17 cellular contexts compared by ENCODE assay signal in the genomic region with DNA sequence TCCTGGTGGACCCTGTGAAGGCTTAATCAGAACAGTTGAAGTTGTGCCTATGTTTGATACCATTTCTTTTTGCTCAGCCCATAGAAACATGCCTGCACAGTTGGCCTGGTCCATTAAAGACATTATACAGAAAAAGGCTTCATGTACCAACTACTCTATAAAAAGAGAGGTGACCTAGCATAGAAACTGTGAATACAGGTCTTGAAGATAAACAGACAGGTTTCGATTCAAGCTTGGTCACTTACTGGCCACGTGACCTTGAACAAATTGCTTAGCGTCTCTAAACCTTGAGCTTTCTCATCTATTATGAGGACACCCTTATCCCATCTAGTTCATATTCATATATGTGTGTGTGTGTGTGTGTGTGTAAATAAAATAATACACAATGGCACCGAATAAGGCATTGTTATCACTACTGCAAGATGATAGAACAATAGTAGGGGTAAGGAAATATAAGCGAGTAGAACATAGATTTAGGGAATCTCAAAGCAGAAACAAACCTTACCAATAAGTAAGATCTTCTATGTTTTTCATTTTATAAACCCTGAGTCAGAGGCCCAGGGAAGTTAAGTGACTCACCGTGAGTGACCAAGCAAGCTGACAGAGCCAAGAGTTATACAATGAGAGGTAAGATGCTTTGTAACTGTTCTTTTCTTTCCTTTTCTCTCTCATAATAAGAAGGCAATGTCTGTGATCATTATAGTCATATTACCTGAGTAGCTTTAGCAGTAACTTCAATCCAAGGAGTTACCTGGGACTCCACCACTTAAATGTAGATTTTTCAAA.
A peak's percentile ranks its signal among the peaks of the same experiment; 100 is the strongest.
DNase-seq lines count a peak whose midpoint lies in the region; ATAC-seq and TF ChIP-seq lines count a peak whose summit lies in the region.
"Had no signal": no experiment of that assay in that cellular context is flagged by ENCODE, and none has a peak within 500 bp of the region (broad histone marks: within the 10 kb centered on the region; RNA-seq: fewer than 3 reads in every experiment).

No MANE protein-coding gene starts in this region.

- H2AFZ ChIP-seq in SK-N-SH (ENCODE audit: low read depth), result no peak overlapping the region

- no peak for TF ChIP-seq RAD21 in SK-N-SH (IDR thresholded peaks at IDR 0.05; ENCODE audit: low read length)

- 46% methylated on average over 6 of the region's 6 CpGs for WGBS in SK-N-SH (ENCODE audit: low lambda C conversion rate)

- ATAC-seq in SK-N-SH treated with all-trans-retinoic acid at 6 μM for 48 hours, result no peak
- ATAC-seq in HG03045 (IDR thresholded peaks at IDR 0.05; ENCODE audit: unreplicated experiment), result no peak
- ATAC-seq: A549, left lung had no signal

- no peaks in the 10 kb centered on the region for H3K4me1 ChIP-seq in SK-N-SH (ENCODE audit: control insufficient read depth in 1 of 2, insufficient read depth in 2 of 2, low read depth in 1 of 2, low read length in 1 of 2)
- no peaks in the 10 kb centered on the region for H3K4me1 ChIP-seq in BE2C
- H3K4me1 ChIP-seq: A549, Caco-2, left lung had no signal

- H3F3A ChIP-seq in SK-N-SH (replicated peaks; ENCODE audit: insufficient read depth), result no peaks in the 10 kb centered on the region

- H3K9me3 ChIP-seq in SK-N-SH (no peaks in the 10 kb centered on the region), BE2C (no peaks in the 10 kb centered on the region)
- H3K9me3 ChIP-seq: A549, Caco-2, left lung had no signal

- H3K79me2 ChIP-seq in SK-N-SH (ENCODE audit: insufficient read depth), result no peaks in the 10 kb centered on the region

- no peaks in the 10 kb centered on the region for H3K36me3 ChIP-seq in SK-N-SH (replicated peaks in 1 of 2; ENCODE audit: control insufficient read depth in 1 of 2, insufficient read depth in 2 of 2, low read length in 1 of 2)
- H3K36me3 ChIP-seq in BE2C, result no peaks in the 10 kb centered on the region
- H3K36me3 ChIP-seq: left lung had no signal

- no peaks in the 10 kb centered on the region for H3K9me2 ChIP-seq in SK-N-SH

- H3K27ac ChIP-seq in SK-N-SH (ENCODE audit: low read depth in 2 of 2, low read length in 1 of 2), result no peak overlapping the region
- H3K27ac ChIP-seq: A549, left lung, VCaP had no signal

- DNase-seq in SK-N-SH (no peak), astrocyte of the cerebellum (ENCODE audit: low read depth) (peak; percentile 49), glomerular visceral epithelial cell (ENCODE audit: extremely low spot score) (peak; percentile 45), NCI-H1417 treated with DMSO at 0.1 percent for 48 hours (lab: John Stamatoyannopoulos, UW) (no peak), BE2C (no peak)
- no peak for DNase-seq in activated CD8-positive, alpha-beta memory T cell treated with anti-CD3 and anti-CD28 coated beads, Interleukin-2, amount 50 U/mL, for 4 hours
- DNase-seq: activated gamma-delta T cell treated with Interleukin-2 at 50 U/mL for 16 hours; Caco-2; left lung; naive B cell; NCI-H146; stimulated activated CD4-positive, alpha-beta T cell treated with anti-CD3 and anti-CD28 coated beads, Interleukin-1b, Interleukin-23, amount 100 ng/mL, for 48 hours; stimulated activated CD8-positive, alpha-beta memory T cell treated with anti-CD3 and anti-CD28 coated beads, Interleukin-4, amount 100 ng/mL, for 48 hours had no signal

- no peak overlapping the region for H3K4me2 ChIP-seq in SK-N-SH
- H3K4me2 ChIP-seq: A549 had no signal

- H3K9ac ChIP-seq in SK-N-SH, result no peak overlapping the region

- TF ChIP-seq CTCF in SK-N-SH (IDR thresholded peaks at IDR 0.05) (no peak), astrocyte of the cerebellum (IDR thresholded peaks at IDR 0.05; ENCODE audit: low read depth, low read length, missing control alignments) (no peak), BE2C (IDR thresholded peaks at IDR 0.05; ENCODE audit: low read depth, low read length) (no peak)

- POLR2A ChIA-PET in SK-N-SH (lab: Yijun Ruan, JAX), result no interaction called here

- in situ Hi-C loops in astrocyte of the cerebellum (cut with HindIII; ENCODE audit: low sequenced_read_pairs), result no loop called here

- CTCF ChIA-PET in SK-N-SH (lab: Yijun Ruan, JAX), result interaction anchor here (1.2 kb wide), 1 partner anchor 502 kb away, joined by 3 read pairs; no protein-coding TSS in a partner anchor

- no peaks in the 10 kb centered on the region for H3K27me3 ChIP-seq in SK-N-SH (ENCODE audit: insufficient read depth)
- H3K27me3 ChIP-seq in BE2C, result no peaks in the 10 kb centered on the region
- H3K27me3 ChIP-seq: left lung had no signal

- no peak for TF ChIP-seq EP300 in SK-N-SH (IDR thresholded peaks at IDR 0.05; ENCODE audit: borderline replicate concordance in 1 of 2, low read depth in 1 of 2, low read length in 1 of 2)

- no peaks in the 10 kb centered on the region for H4K20me1 ChIP-seq in SK-N-SH (ENCODE audit: insufficient read depth)

- H3K4me3 ChIP-seq in SK-N-SH (ENCODE audit: low read depth in 2 of 2, low read length in 1 of 2), result no peak overlapping the region
- H3K4me3 ChIP-seq in astrocyte of the cerebellum (ENCODE audit: low read depth, low read length), result no peak overlapping the region
- no peak overlapping the region for H3K4me3 ChIP-seq in BE2C (ENCODE audit: low read depth, low read length)
- H3K4me3 ChIP-seq: A549, left lung had no signal

TF ChIP-seq in SK-N-SH, 30 proteins besides CTCF, POLR2A, EP300 and RAD21:
- TF ChIP-seq TAF1 (IDR thresholded peaks at IDR 0.05; ENCODE audit: borderline replicate concordance, low read depth, low read length) (no peak), FOSL2 (IDR thresholded peaks at IDR 0.05; ENCODE audit: borderline replicate concordance, low read depth) (peak; percentile 17; the same call in 1 of the 2 replicates)

TF ChIP-seq in SK-N-SH treated with all-trans-retinoic acid at 6 μM for 48 hours, 23 proteins besides CTCF, POLR2A, EP300 and RAD21 (continues in another document):
- TF ChIP-seq OSR1 (CRISPR knock-in tag; IDR thresholded peaks at IDR 0.05), result no peak
- TF ChIP-seq, protein P1, sequence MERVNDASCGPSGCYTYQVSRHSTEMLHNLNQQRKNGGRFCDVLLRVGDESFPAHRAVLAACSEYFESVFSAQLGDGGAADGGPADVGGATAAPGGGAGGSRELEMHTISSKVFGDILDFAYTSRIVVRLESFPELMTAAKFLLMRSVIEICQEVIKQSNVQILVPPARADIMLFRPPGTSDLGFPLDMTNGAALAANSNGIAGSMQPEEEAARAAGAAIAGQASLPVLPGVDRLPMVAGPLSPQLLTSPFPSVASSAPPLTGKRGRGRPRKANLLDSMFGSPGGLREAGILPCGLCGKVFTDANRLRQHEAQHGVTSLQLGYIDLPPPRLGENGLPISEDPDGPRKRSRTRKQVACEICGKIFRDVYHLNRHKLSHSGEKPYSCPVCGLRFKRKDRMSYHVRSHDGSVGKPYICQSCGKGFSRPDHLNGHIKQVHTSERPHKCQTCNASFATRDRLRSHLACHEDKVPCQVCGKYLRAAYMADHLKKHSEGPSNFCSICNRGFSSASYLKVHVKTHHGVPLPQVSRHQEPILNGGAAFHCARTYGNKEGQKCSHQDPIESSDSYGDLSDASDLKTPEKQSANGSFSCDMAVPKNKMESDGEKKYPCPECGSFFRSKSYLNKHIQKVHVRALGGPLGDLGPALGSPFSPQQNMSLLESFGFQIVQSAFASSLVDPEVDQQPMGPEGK (CRISPR knock-in tag; IDR thresholded peaks at IDR 0.05; ENCODE audit: borderline replicate concordance), result no peak
- TF ChIP-seq, protein P2, sequence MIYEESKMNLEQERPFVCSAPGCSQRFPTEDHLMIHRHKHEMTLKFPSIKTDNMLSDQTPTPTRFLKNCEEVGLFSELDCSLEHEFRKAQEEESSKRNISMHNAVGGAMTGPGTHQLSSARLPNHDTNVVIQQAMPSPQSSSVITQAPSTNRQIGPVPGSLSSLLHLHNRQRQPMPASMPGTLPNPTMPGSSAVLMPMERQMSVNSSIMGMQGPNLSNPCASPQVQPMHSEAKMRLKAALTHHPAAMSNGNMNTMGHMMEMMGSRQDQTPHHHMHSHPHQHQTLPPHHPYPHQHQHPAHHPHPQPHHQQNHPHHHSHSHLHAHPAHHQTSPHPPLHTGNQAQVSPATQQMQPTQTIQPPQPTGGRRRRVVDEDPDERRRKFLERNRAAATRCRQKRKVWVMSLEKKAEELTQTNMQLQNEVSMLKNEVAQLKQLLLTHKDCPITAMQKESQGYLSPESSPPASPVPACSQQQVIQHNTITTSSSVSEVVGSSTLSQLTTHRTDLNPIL (CRISPR knock-in tag; IDR thresholded peaks at IDR 0.05; ENCODE audit: low read depth), result no peak
- TF ChIP-seq ZNF8 (CRISPR knock-in tag; IDR thresholded peaks at IDR 0.05), result no peak
- no peak for TF ChIP-seq RARB (CRISPR knock-in tag; IDR thresholded peaks at IDR 0.05)
- TF ChIP-seq PPARA (CRISPR knock-in tag; IDR thresholded peaks at IDR 0.05; ENCODE audit: borderline replicate concordance), result no peak
- no peak for TF ChIP-seq GLIS3 (CRISPR knock-in tag; IDR thresholded peaks at IDR 0.05)
- TF ChIP-seq ZNF70 (CRISPR knock-in tag; IDR thresholded peaks at IDR 0.05), result no peak
- TF ChIP-seq BACH2 (CRISPR knock-in tag; IDR thresholded peaks at IDR 0.05; ENCODE audit: borderline replicate concordance), result no peak
- no peak for TF ChIP-seq ZFP3 (CRISPR knock-in tag; IDR thresholded peaks at IDR 0.05)
- TF ChIP-seq ZNF565 (CRISPR knock-in tag; conservative IDR thresholded peaks at IDR 0.05; ENCODE audit: low read depth), result no peak
- TF ChIP-seq SNAI2 (CRISPR knock-in tag; IDR thresholded peaks at IDR 0.05), result no peak
- TF ChIP-seq CSDC2 (CRISPR knock-in tag; IDR thresholded peaks at IDR 0.05), result no peak
- no peak for TF ChIP-seq ESRRG (CRISPR knock-in tag; IDR thresholded peaks at IDR 0.05)
- TF ChIP-seq, protein P3, sequence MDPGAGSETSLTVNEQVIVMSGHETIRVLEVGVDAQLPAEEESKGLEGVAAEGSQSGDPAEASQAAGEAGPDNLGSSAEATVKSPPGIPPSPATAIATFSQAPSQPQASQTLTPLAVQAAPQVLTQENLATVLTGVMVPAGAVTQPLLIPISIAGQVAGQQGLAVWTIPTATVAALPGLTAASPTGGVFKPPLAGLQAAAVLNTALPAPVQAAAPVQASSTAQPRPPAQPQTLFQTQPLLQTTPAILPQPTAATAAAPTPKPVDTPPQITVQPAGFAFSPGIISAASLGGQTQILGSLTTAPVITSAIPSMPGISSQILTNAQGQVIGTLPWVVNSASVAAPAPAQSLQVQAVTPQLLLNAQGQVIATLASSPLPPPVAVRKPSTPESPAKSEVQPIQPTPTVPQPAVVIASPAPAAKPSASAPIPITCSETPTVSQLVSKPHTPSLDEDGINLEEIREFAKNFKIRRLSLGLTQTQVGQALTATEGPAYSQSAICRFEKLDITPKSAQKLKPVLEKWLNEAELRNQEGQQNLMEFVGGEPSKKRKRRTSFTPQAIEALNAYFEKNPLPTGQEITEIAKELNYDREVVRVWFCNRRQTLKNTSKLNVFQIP (CRISPR knock-in tag; IDR thresholded peaks at IDR 0.05; ENCODE audit: borderline replicate concordance, low read depth), result no peak
- no peak for TF ChIP-seq TOX (CRISPR knock-in tag; IDR thresholded peaks at IDR 0.05; ENCODE audit: borderline replicate concordance)

Comparison
In these comparisons a context has a peak if more than half of its experiments do, and no peak if none do; other contexts are left out.
1. DNase-seq: peak in astrocyte of the cerebellum (single experiment) and glomerular visceral epithelial cell (single experiment); none in SK-N-SH (single experiment), NCI-H1417 treated with DMSO at 0.1 percent for 48 hours (single experiment), activated CD8-positive, alpha-beta memory T cell treated with anti-CD3 and anti-CD28 coated beads, Interleukin-2, amount 50 U/mL, for 4 hours (single experiment) and BE2C (single experiment).